In genomic region chr6:137271245-137272183, GRCh38 we compare ENCODE assay signal across 1 cellular context.
TF ChIP-seq lines count a peak whose summit lies in the region.

No MANE protein-coding gene starts in this region.

TF ChIP-seq in GM12878, 131 proteins besides CTCF, POLR2A, EP300 and RAD21 (continued from another document):
- no peak for TF ChIP-seq BCL3 (IDR thresholded peaks at IDR 0.05; ENCODE audit: borderline replicate concordance, insufficient read depth, low read depth, low read length, poor library complexity, severe bottlenecking)
- TF ChIP-seq ELK1 (IDR thresholded peaks at IDR 0.05; ENCODE audit: low read depth, low read length), result no peak
- no peak for TF ChIP-seq TCF3 (IDR thresholded peaks at IDR 0.05; ENCODE audit: borderline replicate concordance, insufficient read depth, low read depth, low read length)
- no peak for TF ChIP-seq EED (IDR thresholded peaks at IDR 0.05; ENCODE audit: low read depth)
- no peak for TF ChIP-seq STAT3 (IDR thresholded peaks at IDR 0.05; ENCODE audit: low read depth, low read length)
- TF ChIP-seq ZBTB11 (CRISPR knock-in tag; IDR thresholded peaks at IDR 0.05), result no peak
- peak; percentile 70; the same call in 1 of the 2 replicates for TF ChIP-seq FOXM1 (IDR thresholded peaks at IDR 0.05; ENCODE audit: low read depth, low read length)
- no peak for TF ChIP-seq RELA (IDR thresholded peaks at IDR 0.05; ENCODE audit: borderline replicate concordance, partially characterized antibody)
- TF ChIP-seq ATF2 (IDR thresholded peaks at IDR 0.05; ENCODE audit: low read length), result 0 out of 2 replicates have a peak, but pooled peaks have one; percentile 26
- 0 out of 2 replicates have a peak, but pooled peaks have one; percentile 40 for TF ChIP-seq RB1 (IDR thresholded peaks at IDR 0.05; ENCODE audit: borderline replicate concordance)
- TF ChIP-seq LARP7 (IDR thresholded peaks at IDR 0.05), result no peak
- no peak for TF ChIP-seq IKZF2 (IDR thresholded peaks at IDR 0.05)
- TF ChIP-seq ZNF687 (IDR thresholded peaks at IDR 0.05), result no peak
TF ChIP-seq in GM12878: peak in this region for 14.
